ENCODE assay signal across 1 cellular context in the genomic region with DNA sequence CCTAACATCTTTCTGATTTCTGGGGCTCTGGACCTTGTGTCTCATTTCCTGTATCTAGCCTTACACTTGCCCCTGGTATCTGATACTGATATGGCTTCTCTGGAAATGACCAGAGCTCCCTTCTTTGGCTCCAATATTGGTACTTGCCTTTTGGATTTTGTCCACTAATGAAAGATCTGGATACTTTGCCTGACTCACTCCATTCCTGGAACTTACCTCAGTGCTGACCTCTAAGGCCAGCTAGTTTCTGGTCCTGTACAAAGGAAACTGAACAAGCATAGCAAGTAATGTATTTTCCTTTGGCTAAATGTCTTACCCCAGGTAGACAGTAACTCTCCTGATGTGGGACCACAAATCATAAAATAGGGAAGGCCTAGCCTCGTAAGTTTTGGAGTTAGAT.
TF ChIP-seq lines count a peak whose summit lies in the region.

No MANE protein-coding gene starts in this region.

TF ChIP-seq in GM23338, 12 proteins besides CTCF, POLR2A, EP300 and RAD21 (continued from another document):
- TF ChIP-seq, protein P1, sequence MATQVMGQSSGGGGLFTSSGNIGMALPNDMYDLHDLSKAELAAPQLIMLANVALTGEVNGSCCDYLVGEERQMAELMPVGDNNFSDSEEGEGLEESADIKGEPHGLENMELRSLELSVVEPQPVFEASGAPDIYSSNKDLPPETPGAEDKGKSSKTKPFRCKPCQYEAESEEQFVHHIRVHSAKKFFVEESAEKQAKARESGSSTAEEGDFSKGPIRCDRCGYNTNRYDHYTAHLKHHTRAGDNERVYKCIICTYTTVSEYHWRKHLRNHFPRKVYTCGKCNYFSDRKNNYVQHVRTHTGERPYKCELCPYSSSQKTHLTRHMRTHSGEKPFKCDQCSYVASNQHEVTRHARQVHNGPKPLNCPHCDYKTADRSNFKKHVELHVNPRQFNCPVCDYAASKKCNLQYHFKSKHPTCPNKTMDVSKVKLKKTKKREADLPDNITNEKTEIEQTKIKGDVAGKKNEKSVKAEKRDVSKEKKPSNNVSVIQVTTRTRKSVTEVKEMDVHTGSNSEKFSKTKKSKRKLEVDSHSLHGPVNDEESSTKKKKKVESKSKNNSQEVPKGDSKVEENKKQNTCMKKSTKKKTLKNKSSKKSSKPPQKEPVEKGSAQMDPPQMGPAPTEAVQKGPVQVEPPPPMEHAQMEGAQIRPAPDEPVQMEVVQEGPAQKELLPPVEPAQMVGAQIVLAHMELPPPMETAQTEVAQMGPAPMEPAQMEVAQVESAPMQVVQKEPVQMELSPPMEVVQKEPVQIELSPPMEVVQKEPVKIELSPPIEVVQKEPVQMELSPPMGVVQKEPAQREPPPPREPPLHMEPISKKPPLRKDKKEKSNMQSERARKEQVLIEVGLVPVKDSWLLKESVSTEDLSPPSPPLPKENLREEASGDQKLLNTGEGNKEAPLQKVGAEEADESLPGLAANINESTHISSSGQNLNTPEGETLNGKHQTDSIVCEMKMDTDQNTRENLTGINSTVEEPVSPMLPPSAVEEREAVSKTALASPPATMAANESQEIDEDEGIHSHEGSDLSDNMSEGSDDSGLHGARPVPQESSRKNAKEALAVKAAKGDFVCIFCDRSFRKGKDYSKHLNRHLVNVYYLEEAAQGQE (IDR thresholded peaks at IDR 0.05; ENCODE audit: unreplicated experiment), result no peak
